In genomic region chr4:184911310-184911709, GRCh38 we compare ENCODE assay signal across 13 cellular contexts.
DNase-seq lines count a peak whose midpoint lies in the region; ATAC-seq and TF ChIP-seq lines count a peak whose summit lies in the region.
"Had no signal": no experiment of that assay in that cellular context is flagged by ENCODE, and none has a peak within 500 bp of the region (broad histone marks: within the 10 kb centered on the region; RNA-seq: fewer than 3 reads in every experiment).

No MANE protein-coding gene starts in this region.

- WGBS in right cardiac atrium = 43% methylated on average over 3 of the region's 3 CpGs

- H3K36me3 ChIP-seq in fibroblast of lung (ENCODE audit: control insufficient read depth, insufficient read depth, low read length) = no peaks in the 10 kb centered on the region
- no peaks in the 10 kb centered on the region for H3K36me3 ChIP-seq in left ventricle myocardium inferior
- H3K36me3 ChIP-seq: WERI-Rb-1 had no signal

- H4K20me1 ChIP-seq in fibroblast of lung (ENCODE audit: control insufficient read depth, extremely low read depth, insufficient read depth, low read length) = no peaks in the 10 kb centered on the region
- H4K20me1 ChIP-seq: BLaER1 treated with 17β-estradiol and CSF1 and Interleukin-3, amounts not matched to agents 10 nM and 100 nM had no signal

- H3K9me3 ChIP-seq in fibroblast of lung (ENCODE audit: control insufficient read depth, insufficient read depth, low read depth, low read length) = no peaks in the 10 kb centered on the region
- peaks cover 6% of the 10 kb centered on the region for H3K9me3 ChIP-seq in right cardiac atrium (ENCODE audit: control insufficient read depth, low read length)
- H3K9me3 ChIP-seq in left ventricle myocardium inferior (replicated peaks) = peaks cover 33% of the 10 kb centered on the region
- H3K9me3 ChIP-seq: SK-N-SH had no signal

- H3K4me1 ChIP-seq in fibroblast of lung (ENCODE audit: control insufficient read depth, extremely low read depth, insufficient read depth, low read length) = no peaks in the 10 kb centered on the region
- no peaks in the 10 kb centered on the region for H3K4me1 ChIP-seq in right cardiac atrium (ENCODE audit: control insufficient read depth, insufficient read depth, low read length)
- no peaks in the 10 kb centered on the region for H3K4me1 ChIP-seq in left ventricle myocardium inferior

- H3K27ac ChIP-seq in fibroblast of lung (ENCODE audit: insufficient read depth, low read length) (no peak overlapping the region), right cardiac atrium (ENCODE audit: low read length) (no peak overlapping the region), left ventricle myocardium inferior (replicated peaks) (no peak overlapping the region)
- H3K27ac ChIP-seq: BLaER1 treated with 17β-estradiol and CSF1 and Interleukin-3, amounts not matched to agents 10 nM and 100 nM; WERI-Rb-1 had no signal

- peak; percentile 13 to 14 for DNase-seq in stimulated activated CD4-positive, alpha-beta T cell treated with anti-CD3 and anti-CD28 coated beads, Interleukin-15, amount 100 ng/mL, for 48 hours (ENCODE audit: low read depth in 2 of 2)
- DNase-seq in stimulated activated CD4-positive, alpha-beta T cell treated with anti-CD3 and anti-CD28 coated beads, Interleukin-12 subunit alpha, Interleukin-12 subunit beta, amount 100 ng/mL, for 4 hours = no peak
- DNase-seq in RKO (ENCODE audit: low spot score) = peak; percentile 30
- peak; percentile 29 to 40 for DNase-seq in fibroblast of lung (ENCODE audit: low read depth in 2 of 2)
- DNase-seq in right cardiac atrium = no peak
- DNase-seq in type B pancreatic cell (ENCODE audit: extremely low spot score, unreplicated experiment) = no peak
- no peak for DNase-seq in left ventricle myocardium inferior
- DNase-seq: cerebellar nuclear complex, MV-4-11, SK-N-SH, WERI-Rb-1 had no signal

- H3K9me3 Mint-ChIP-seq in type B pancreatic cell = peaks cover 17% of the 10 kb centered on the region

- no peak for TF ChIP-seq CTCF in fibroblast of lung (conservative IDR thresholded peaks at IDR 0.05 in 1 of 2, IDR thresholded peaks at IDR 0.05 in 1 of 2; ENCODE audit: low read depth in 1 of 2, low read length in 2 of 2)
- no peak for TF ChIP-seq CTCF in type B pancreatic cell (conservative IDR thresholded peaks at IDR 0.05)
- no peak for TF ChIP-seq CTCF in left ventricle myocardium inferior (IDR thresholded peaks at IDR 0.05; ENCODE audit: borderline replicate concordance)

- H3K36me3 Mint-ChIP-seq in type B pancreatic cell = no peaks in the 10 kb centered on the region

- H3K79me2 ChIP-seq in fibroblast of lung (ENCODE audit: control insufficient read depth, insufficient read depth, low read length) = no peaks in the 10 kb centered on the region

- intact Hi-C loops in right cardiac atrium (cut with DNase I) (no loop called here), left ventricle myocardium inferior (cut with micrococcal nuclease) (no loop called here)

- H3K9ac ChIP-seq in fibroblast of lung (ENCODE audit: insufficient read depth, low read length) = no peak overlapping the region
- H3K9ac ChIP-seq: BLaER1 treated with 17β-estradiol and CSF1 and Interleukin-3, amounts not matched to agents 10 nM and 100 nM; SK-N-SH had no signal

- no peaks in the 10 kb centered on the region for H3K27me3 Mint-ChIP-seq in type B pancreatic cell

- H3K4me3 Mint-ChIP-seq in type B pancreatic cell = no peak overlapping the region

- ATAC-seq in right cardiac atrium (no peak), HG03175 (IDR thresholded peaks at IDR 0.05; ENCODE audit: unreplicated experiment) (no peak)

- H3K27ac Mint-ChIP-seq in type B pancreatic cell = no peak overlapping the region

- H3K4me1 Mint-ChIP-seq in type B pancreatic cell (ENCODE audit: unreplicated experiment) = no peaks in the 10 kb centered on the region

- H3K27me3 ChIP-seq in fibroblast of lung (ENCODE audit: control insufficient read depth, insufficient read depth, low read length) (no peaks in the 10 kb centered on the region), right cardiac atrium (ENCODE audit: control insufficient read depth, insufficient read depth) (no peaks in the 10 kb centered on the region), left ventricle myocardium inferior (ENCODE audit: low read depth) (no peaks in the 10 kb centered on the region)
- H3K27me3 ChIP-seq: BLaER1 treated with 17β-estradiol and CSF1 and Interleukin-3, amounts not matched to agents 10 nM and 100 nM had no signal

- H3K4me2 ChIP-seq in fibroblast of lung (ENCODE audit: extremely low read depth, insufficient read depth, low read length) = no peak overlapping the region
- H3K4me2 ChIP-seq: BLaER1 treated with 17β-estradiol and CSF1 and Interleukin-3, amounts not matched to agents 10 nM and 100 nM; SK-N-SH had no signal

- H3K4me3 ChIP-seq in fibroblast of lung (replicated peaks in 1 of 4; ENCODE audit: control extremely low read depth in 1 of 4, insufficient read depth in 1 of 4, low read depth in 3 of 4, low read length in 4 of 4) (no peak overlapping the region), right cardiac atrium (ENCODE audit: low read length) (no peak overlapping the region), left ventricle myocardium inferior (no peak overlapping the region)
- H3K4me3 ChIP-seq: BLaER1 treated with 17β-estradiol and CSF1 and Interleukin-3, amounts not matched to agents 10 nM and 100 nM had no signal

- H2AFZ ChIP-seq in fibroblast of lung (ENCODE audit: low read length) = no peak overlapping the region

Comparison
In these comparisons a context has a peak if more than half of its experiments do, and no peak if none do; other contexts are left out.
1. DNase-seq: peak in stimulated activated CD4-positive, alpha-beta T cell treated with anti-CD3 and anti-CD28 coated beads, Interleukin-15, amount 100 ng/mL, for 48 hours (2 of 2), RKO (single experiment) and fibroblast of lung (2 of 2); none in stimulated activated CD4-positive, alpha-beta T cell treated with anti-CD3 and anti-CD28 coated beads, Interleukin-12 subunit alpha, Interleukin-12 subunit beta, amount 100 ng/mL, for 4 hours (single experiment), right cardiac atrium (0 of 3), type B pancreatic cell (single experiment) and left ventricle myocardium inferior (single experiment).